20 cellular contexts compared by ENCODE assay signal in genomic region chr1:202124107-202124506, GRCh38. TPM values are rescaled to one million over a fixed set of nuclear protein-coding genes. Genes with fewer than 3 reads are reported as not detected.
DNase-seq lines count a peak whose midpoint lies in the region; ATAC-seq and TF ChIP-seq lines count a peak whose summit lies in the region.
"Had no signal": no experiment of that assay in that cellular context is flagged by ENCODE, and none has a peak within 500 bp of the region (broad histone marks: within the 10 kb centered on the region; RNA-seq: fewer than 3 reads in every experiment).

No MANE protein-coding gene starts in this region.

- no peaks in the 10 kb centered on the region for H3K4me1 Mint-ChIP-seq in activated T-helper 1 cell treated with anti-CD3 and anti-CD28 coated beads, Interleukin-12 subunit alpha, Interleukin-12 subunit beta, Interleukin-2, Interleukin-4 antibody, amounts not matched to agents 30 ng/mL and 10 ng/mL and 1 ng/mL, durations not matched to agents 14 hours and 24 hours and 36 hours (ENCODE audit: low read depth)
- H3K4me1 Mint-ChIP-seq: CD4-positive, CD25-positive, alpha-beta regulatory T cell had no signal

- H3K27ac ChIP-seq in dorsolateral prefrontal cortex, result peak overlapping the region; percentile 68 to 99 (median 98)
- H3K27ac ChIP-seq: SJSA1 had no signal

- H3K9me3 Mint-ChIP-seq in activated T-helper 1 cell treated with anti-CD3 and anti-CD28 coated beads, Interleukin-12 subunit alpha, Interleukin-12 subunit beta, Interleukin-2, Interleukin-4 antibody, amounts not matched to agents 30 ng/mL and 10 ng/mL and 1 ng/mL, durations not matched to agents 14 hours and 24 hours and 36 hours, result no peaks in the 10 kb centered on the region
- H3K9me3 Mint-ChIP-seq: CD4-positive, CD25-positive, alpha-beta regulatory T cell; GM23338 had no signal

- ATAC-seq in HG03159 (IDR thresholded peaks at IDR 0.05; ENCODE audit: unreplicated experiment) (no peak), HG03097 (IDR thresholded peaks at IDR 0.05; ENCODE audit: low FRiP score, unreplicated experiment) (no peak)
- ATAC-seq: GM12878, GM23338, HepG2, Panc1 had no signal

- H3K4me3 ChIP-seq in dorsolateral prefrontal cortex, result peak overlapping the region; percentile 39 to 87 (median 64)
- H3K4me3 ChIP-seq: GM12878, GM23338, SJSA1 had no signal

- H3K27me3 Mint-ChIP-seq in activated T-helper 1 cell treated with anti-CD3 and anti-CD28 coated beads, Interleukin-12 subunit alpha, Interleukin-12 subunit beta, Interleukin-2, Interleukin-4 antibody, amounts not matched to agents 30 ng/mL and 10 ng/mL and 1 ng/mL, durations not matched to agents 14 hours and 24 hours and 36 hours (ENCODE audit: insufficient read depth), result peaks cover 8% of the 10 kb centered on the region

- H3K4me3 Mint-ChIP-seq in activated T-helper 1 cell treated with anti-CD3 and anti-CD28 coated beads, Interleukin-12 subunit alpha, Interleukin-12 subunit beta, Interleukin-2, Interleukin-4 antibody, amounts not matched to agents 30 ng/mL and 10 ng/mL and 1 ng/mL, durations not matched to agents 14 hours and 24 hours and 36 hours, result no peak overlapping the region
- H3K4me3 Mint-ChIP-seq: CD4-positive, CD25-positive, alpha-beta regulatory T cell; GM23338 had no signal

- no peak overlapping the region for H3K27ac Mint-ChIP-seq in activated T-helper 1 cell treated with anti-CD3 and anti-CD28 coated beads, Interleukin-12 subunit alpha, Interleukin-12 subunit beta, Interleukin-2, Interleukin-4 antibody, amounts not matched to agents 30 ng/mL and 10 ng/mL and 1 ng/mL, durations not matched to agents 14 hours and 24 hours and 36 hours
- H3K27ac Mint-ChIP-seq: CD4-positive, CD25-positive, alpha-beta regulatory T cell; GM23338 had no signal

- DNase-seq in DMS 273 treated with DMSO at 0.1 percent for 48 hours (lab: John Stamatoyannopoulos, UW) (peak; percentile 66), NCI-H524 (lab: John Stamatoyannopoulos, UW) (peak; percentile 64 to 81), dorsolateral prefrontal cortex (no peak), retina (peak; percentile 37)
- no peak for DNase-seq in activated T-helper 1 cell treated with anti-CD3 and anti-CD28 coated beads, Interleukin-12 subunit alpha, Interleukin-12 subunit beta, Interleukin-2, Interleukin-4 antibody, amounts not matched to agents 30 ng/mL and 10 ng/mL and 1 ng/mL, durations not matched to agents 14 hours and 24 hours and 36 hours (ENCODE audit: low spot score)
- DNase-seq in stimulated activated CD4-positive, alpha-beta T cell treated with anti-CD3 and anti-CD28 coated beads, Interleukin-1b, Interleukin-23, amount 100 ng/mL, for 48 hours, result no peak
- DNase-seq: BE2C; Caco-2; CD4-positive, CD25-positive, alpha-beta regulatory T cell; KG1; NCI-H2029; SW 1271 had no signal

- intact Hi-C loops in dorsolateral prefrontal cortex (cut with DNase I), result loop anchor here in 1 of 2 donors (5.0 kb wide), 1 partner anchor 37 kb away; no protein-coding TSS in a partner anchor
- intact Hi-C loops in activated T-helper 1 cell treated with anti-CD3 and anti-CD28 coated beads, Interleukin-12 subunit alpha, Interleukin-12 subunit beta, Interleukin-2, Interleukin-4 antibody, amounts not matched to agents 30 ng/mL and 10 ng/mL and 1 ng/mL, durations not matched to agents 14 hours and 24 hours and 36 hours (cut with micrococcal nuclease), result no loop called here

- no peaks in the 10 kb centered on the region for H3K36me3 Mint-ChIP-seq in activated T-helper 1 cell treated with anti-CD3 and anti-CD28 coated beads, Interleukin-12 subunit alpha, Interleukin-12 subunit beta, Interleukin-2, Interleukin-4 antibody, amounts not matched to agents 30 ng/mL and 10 ng/mL and 1 ng/mL, durations not matched to agents 14 hours and 24 hours and 36 hours (ENCODE audit: low read depth)
- H3K36me3 Mint-ChIP-seq: CD4-positive, CD25-positive, alpha-beta regulatory T cell had no signal

- H3K27me3 ChIP-seq in dorsolateral prefrontal cortex, result no peaks in the 10 kb centered on the region
- H3K27me3 ChIP-seq: BE2C, SJSA1 had no signal

- TF ChIP-seq CTCF in dorsolateral prefrontal cortex (IDR thresholded peaks at IDR 0.05 in 54 of 56, conservative IDR thresholded peaks at IDR 0.05 in 2 of 56; ENCODE audit: low read depth in 1 of 56, partially characterized antibody in 56 of 56), result no peak

RNA-seq across cellular contexts. Expression of gene GPR37L1, which starts 1.4 kb away (rescaled TPM):
- 100 to 1,000 TPM in 3 of 120 experiments, 10 to 100 TPM in 117; 26.2 to 167 (median 58.0) TPM for total RNA-seq in dorsolateral prefrontal cortex
- not detected in 2 replicates for total RNA-seq in activated T-helper 1 cell treated with anti-CD3 and anti-CD28 coated beads, Interleukin-12 subunit alpha, Interleukin-12 subunit beta, Interleukin-2, Interleukin-4 antibody, amounts not matched to agents 30 ng/mL and 10 ng/mL and 1 ng/mL, durations not matched to agents 14 hours and 24 hours and 36 hours
- total RNA-seq: CD4-positive, CD25-positive, alpha-beta regulatory T cell; HepG2; NCI-H460 had no signal

RNA-seq across cellular contexts. Expression of gene ARL8A, which starts 20.4 kb away (rescaled TPM):
- 100 to 1,000 TPM in 119 of 120 experiments, 10 to 100 TPM in 1; 88.0 to 248 (median 166) TPM for total RNA-seq in dorsolateral prefrontal cortex
- 56.6 and 69.0 TPM in 2 replicates for total RNA-seq in activated T-helper 1 cell treated with anti-CD3 and anti-CD28 coated beads, Interleukin-12 subunit alpha, Interleukin-12 subunit beta, Interleukin-2, Interleukin-4 antibody, amounts not matched to agents 30 ng/mL and 10 ng/mL and 1 ng/mL, durations not matched to agents 14 hours and 24 hours and 36 hours

RNA-seq across cellular contexts. Expression of gene PTPN7, which starts 36.3 kb away (rescaled TPM):
- 1 to 10 TPM in 52 of 120 experiments, under 1 TPM in 48, not detected in 20; 0.16 to 4.1 (median 1.0) TPM for total RNA-seq in dorsolateral prefrontal cortex
- 584 and 597 TPM in 2 replicates for total RNA-seq in activated T-helper 1 cell treated with anti-CD3 and anti-CD28 coated beads, Interleukin-12 subunit alpha, Interleukin-12 subunit beta, Interleukin-2, Interleukin-4 antibody, amounts not matched to agents 30 ng/mL and 10 ng/mL and 1 ng/mL, durations not matched to agents 14 hours and 24 hours and 36 hours
- total RNA-seq: Caco-2, GM23338, HepG2, NCI-H460, SJSA1 had no signal

Comparison
In these comparisons a context has a peak if more than half of its experiments do, and no peak if none do; other contexts are left out.
1. DNase-seq: peak in DMS 273 treated with DMSO at 0.1 percent for 48 hours (single experiment), NCI-H524 (2 of 2) and retina (single experiment); none in dorsolateral prefrontal cortex (0 of 10), activated T-helper 1 cell treated with anti-CD3 and anti-CD28 coated beads, Interleukin-12 subunit alpha, Interleukin-12 subunit beta, Interleukin-2, Interleukin-4 antibody, amounts not matched to agents 30 ng/mL and 10 ng/mL and 1 ng/mL, durations not matched to agents 14 hours and 24 hours and 36 hours (single experiment) and stimulated activated CD4-positive, alpha-beta T cell treated with anti-CD3 and anti-CD28 coated beads, Interleukin-1b, Interleukin-23, amount 100 ng/mL, for 48 hours (single experiment).
2. RNA of gene GPR37L1, which starts 1.4 kb away (total RNA-seq): 26.2 to 167 TPM in dorsolateral prefrontal cortex; not detected in activated T-helper 1 cell treated with anti-CD3 and anti-CD28 coated beads, Interleukin-12 subunit alpha, Interleukin-12 subunit beta, Interleukin-2, Interleukin-4 antibody, amounts not matched to agents 30 ng/mL and 10 ng/mL and 1 ng/mL, durations not matched to agents 14 hours and 24 hours and 36 hours; every median in the first group is over 10 times any median in the second.
3. RNA of gene PTPN7, which starts 36.3 kb away (total RNA-seq): 584 to 597 TPM in activated T-helper 1 cell treated with anti-CD3 and anti-CD28 coated beads, Interleukin-12 subunit alpha, Interleukin-12 subunit beta, Interleukin-2, Interleukin-4 antibody, amounts not matched to agents 30 ng/mL and 10 ng/mL and 1 ng/mL, durations not matched to agents 14 hours and 24 hours and 36 hours; 0.16 to 4.1 TPM in dorsolateral prefrontal cortex; every median in the first group is over 100 times any median in the second.